In the genomic region with DNA sequence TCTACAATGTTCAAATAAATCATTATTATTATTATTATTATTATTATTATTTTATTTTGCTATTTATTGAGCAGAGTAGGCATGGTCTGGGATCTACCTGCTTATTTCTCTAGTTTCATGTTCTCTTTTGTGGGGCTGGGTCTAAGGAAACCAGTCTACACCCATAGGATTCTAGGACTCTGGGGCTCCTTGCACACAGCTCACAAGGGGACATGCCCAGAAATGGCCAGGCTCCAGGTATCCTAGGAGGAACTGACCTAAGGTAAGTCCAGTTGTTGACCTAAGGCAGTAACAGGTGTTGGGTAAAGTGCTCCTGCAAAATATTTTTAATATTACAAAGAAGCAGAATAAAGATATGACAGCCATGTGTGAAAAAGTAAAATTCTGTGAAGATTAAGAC, we compare ENCODE assay signal across 16 cellular contexts.
"Had no signal": no experiment of that assay in that cellular context is flagged by ENCODE, and none has a peak within 500 bp of the region (broad histone marks: within the 10 kb centered on the region; RNA-seq: fewer than 3 reads in every experiment).

No MANE protein-coding gene starts in this region.

- H3K27ac ChIP-seq: foreskin keratinocyte had no signal

- ATAC-seq: foreskin keratinocyte; naive thymus-derived CD8-positive, alpha-beta T cell had no signal

- DNase-seq: activated CD4-positive, alpha-beta memory T cell treated with anti-CD3 and anti-CD28 coated beads for 36 hours; activated CD4-positive, alpha-beta T cell treated with anti-CD3 and anti-CD28 coated beads for 36 hours; activated gamma-delta T cell treated with Interleukin-2 at 50 U/mL for 16 hours; activated T-cell treated with anti-CD3 and anti-CD28 coated beads for 4 hours; aorta; effector CD4-positive, alpha-beta T cell; erythroblast; foreskin keratinocyte; kidney; naive thymus-derived CD8-positive, alpha-beta T cell; retina; spleen; stimulated activated CD4-positive, alpha-beta T cell treated with anti-CD3 and anti-CD28 coated beads, Interleukin-4, amount 100 ng/mL, for 1 hour; stimulated activated naive CD4-positive, alpha-beta T cell; T-helper 9 cell had no signal

- H3K9me3 ChIP-seq: spleen had no signal

- H3K27me3 ChIP-seq: foreskin keratinocyte, spleen had no signal

- H3K36me3 ChIP-seq: spleen had no signal

- H3K4me3 ChIP-seq: lung, spleen had no signal
